ENCODE assay signal across 1 cellular context in genomic region chr2:28894470-28895188, GRCh38.
TF ChIP-seq lines count a peak whose summit lies in the region.

A gene with protein sequence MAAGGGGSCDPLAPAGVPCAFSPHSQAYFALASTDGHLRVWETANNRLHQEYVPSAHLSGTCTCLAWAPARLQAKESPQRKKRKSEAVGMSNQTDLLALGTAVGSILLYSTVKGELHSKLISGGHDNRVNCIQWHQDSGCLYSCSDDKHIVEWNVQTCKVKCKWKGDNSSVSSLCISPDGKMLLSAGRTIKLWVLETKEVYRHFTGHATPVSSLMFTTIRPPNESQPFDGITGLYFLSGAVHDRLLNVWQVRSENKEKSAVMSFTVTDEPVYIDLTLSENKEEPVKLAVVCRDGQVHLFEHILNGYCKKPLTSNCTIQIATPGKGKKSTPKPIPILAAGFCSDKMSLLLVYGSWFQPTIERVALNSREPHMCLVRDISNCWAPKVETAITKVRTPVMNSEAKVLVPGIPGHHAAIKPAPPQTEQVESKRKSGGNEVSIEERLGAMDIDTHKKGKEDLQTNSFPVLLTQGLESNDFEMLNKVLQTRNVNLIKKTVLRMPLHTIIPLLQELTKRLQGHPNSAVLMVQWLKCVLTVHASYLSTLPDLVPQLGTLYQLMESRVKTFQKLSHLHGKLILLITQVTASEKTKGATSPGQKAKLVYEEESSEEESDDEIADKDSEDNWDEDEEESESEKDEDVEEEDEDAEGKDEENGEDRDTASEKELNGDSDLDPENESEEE (plus strand): TSS chr2:28894667. CDS start chr2:28894699, 32 bp downstream.

TF ChIP-seq in K562, 482 proteins besides CTCF, POLR2A, EP300 and RAD21 (continued from another document and continues in another):
- no peak for TF ChIP-seq REST (CRISPR knock-in tag; IDR thresholded peaks at IDR 0.05; ENCODE audit: low read depth)
- TF ChIP-seq IFI16 (CRISPR knock-in tag; IDR thresholded peaks at IDR 0.05): no peak
- TF ChIP-seq SAP30 (IDR thresholded peaks at IDR 0.05; ENCODE audit: borderline replicate concordance, insufficient read depth, low read depth, low read length, poor library complexity, severe bottlenecking): peak; percentile 94
- TF ChIP-seq, protein P1, sequence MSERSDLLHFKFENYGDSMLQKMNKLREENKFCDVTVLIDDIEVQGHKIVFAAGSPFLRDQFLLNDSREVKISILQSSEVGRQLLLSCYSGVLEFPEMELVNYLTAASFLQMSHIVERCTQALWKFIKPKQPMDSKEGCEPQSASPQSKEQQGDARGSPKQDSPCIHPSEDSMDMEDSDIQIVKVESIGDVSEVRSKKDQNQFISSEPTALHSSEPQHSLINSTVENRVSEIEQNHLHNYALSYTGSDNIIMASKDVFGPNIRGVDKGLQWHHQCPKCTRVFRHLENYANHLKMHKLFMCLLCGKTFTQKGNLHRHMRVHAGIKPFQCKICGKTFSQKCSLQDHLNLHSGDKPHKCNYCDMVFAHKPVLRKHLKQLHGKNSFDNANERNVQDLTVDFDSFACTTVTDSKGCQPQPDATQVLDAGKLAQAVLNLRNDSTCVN (CRISPR knock-in tag; IDR thresholded peaks at IDR 0.05): no peak
- TF ChIP-seq ELF1 (tag; IDR thresholded peaks at IDR 0.05): peak; percentile 80
- TF ChIP-seq ZNF764 (CRISPR knock-in tag; IDR thresholded peaks at IDR 0.05; ENCODE audit: low read depth): no peak
- no peak for TF ChIP-seq ZNF707 (CRISPR knock-in tag; conservative IDR thresholded peaks at IDR 0.05)
- TF ChIP-seq IRF1 (CRISPR knock-in tag; IDR thresholded peaks at IDR 0.05; ENCODE audit: borderline replicate concordance): no peak
- no peak for TF ChIP-seq GTF2A2 (tag; IDR thresholded peaks at IDR 0.05)
- peak; percentile 100 for TF ChIP-seq ZNF384 (IDR thresholded peaks at IDR 0.05; ENCODE audit: low read depth, low read length)
- TF ChIP-seq CC2D1A (IDR thresholded peaks at IDR 0.05): no peak
- TF ChIP-seq ZNF280A (IDR thresholded peaks at IDR 0.05; ENCODE audit: low read depth, partially characterized antibody): no peak
- TF ChIP-seq ZNF449 (CRISPR knock-in tag; IDR thresholded peaks at IDR 0.05): no peak
- no peak for TF ChIP-seq DIDO1 (tag; IDR thresholded peaks at IDR 0.05; ENCODE audit: low read depth)
- TF ChIP-seq PCBP2 (IDR thresholded peaks at IDR 0.05; ENCODE audit: low read depth, low read length, poor library complexity, severe bottlenecking): no peak
- no peak for TF ChIP-seq MAFF (IDR thresholded peaks at IDR 0.05; ENCODE audit: low read length)
- no peak for TF ChIP-seq ELK3 (CRISPR knock-in tag; IDR thresholded peaks at IDR 0.05)
- TF ChIP-seq NFATC3 (IDR thresholded peaks at IDR 0.05): no peak
- TF ChIP-seq ADNP (tag; IDR thresholded peaks at IDR 0.05): no peak
- 0 out of 2 replicates have a peak, but pooled peaks have one; percentile 8 for TF ChIP-seq OTX1 (CRISPR knock-in tag; IDR thresholded peaks at IDR 0.05)
- TF ChIP-seq TAF7 (tag; IDR thresholded peaks at IDR 0.05): peak; percentile 84
- TF ChIP-seq CBX5 (IDR thresholded peaks at IDR 0.05; ENCODE audit: borderline replicate concordance, low read depth): no peak
- no peak for TF ChIP-seq SP2 (IDR thresholded peaks at IDR 0.05; ENCODE audit: extremely low read depth, low read depth, low read length, poor library complexity, severe bottlenecking)
- TF ChIP-seq HIVEP1 (CRISPR knock-in tag; IDR thresholded peaks at IDR 0.05): no peak
- no peak for TF ChIP-seq RFX5 (IDR thresholded peaks at IDR 0.05; ENCODE audit: low read depth, low read length)
- TF ChIP-seq, protein P2, sequence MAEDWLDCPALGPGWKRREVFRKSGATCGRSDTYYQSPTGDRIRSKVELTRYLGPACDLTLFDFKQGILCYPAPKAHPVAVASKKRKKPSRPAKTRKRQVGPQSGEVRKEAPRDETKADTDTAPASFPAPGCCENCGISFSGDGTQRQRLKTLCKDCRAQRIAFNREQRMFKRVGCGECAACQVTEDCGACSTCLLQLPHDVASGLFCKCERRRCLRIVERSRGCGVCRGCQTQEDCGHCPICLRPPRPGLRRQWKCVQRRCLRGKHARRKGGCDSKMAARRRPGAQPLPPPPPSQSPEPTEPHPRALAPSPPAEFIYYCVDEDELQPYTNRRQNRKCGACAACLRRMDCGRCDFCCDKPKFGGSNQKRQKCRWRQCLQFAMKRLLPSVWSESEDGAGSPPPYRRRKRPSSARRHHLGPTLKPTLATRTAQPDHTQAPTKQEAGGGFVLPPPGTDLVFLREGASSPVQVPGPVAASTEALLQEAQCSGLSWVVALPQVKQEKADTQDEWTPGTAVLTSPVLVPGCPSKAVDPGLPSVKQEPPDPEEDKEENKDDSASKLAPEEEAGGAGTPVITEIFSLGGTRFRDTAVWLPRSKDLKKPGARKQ (CRISPR knock-in tag; IDR thresholded peaks at IDR 0.05): no peak
- no peak for TF ChIP-seq ATF6 (CRISPR knock-in tag; IDR thresholded peaks at IDR 0.05)
- no peak for TF ChIP-seq NFIX (CRISPR knock-in tag; IDR thresholded peaks at IDR 0.05; ENCODE audit: low read depth)
- peak; percentile 94 for TF ChIP-seq SPI1 (IDR thresholded peaks at IDR 0.05; ENCODE audit: borderline replicate concordance, low read depth, low read length)
- peak; percentile 52 for TF ChIP-seq HNRNPLL (IDR thresholded peaks at IDR 0.05; ENCODE audit: low read depth, low read length, poor library complexity, severe bottlenecking)
- TF ChIP-seq, protein P3, sequence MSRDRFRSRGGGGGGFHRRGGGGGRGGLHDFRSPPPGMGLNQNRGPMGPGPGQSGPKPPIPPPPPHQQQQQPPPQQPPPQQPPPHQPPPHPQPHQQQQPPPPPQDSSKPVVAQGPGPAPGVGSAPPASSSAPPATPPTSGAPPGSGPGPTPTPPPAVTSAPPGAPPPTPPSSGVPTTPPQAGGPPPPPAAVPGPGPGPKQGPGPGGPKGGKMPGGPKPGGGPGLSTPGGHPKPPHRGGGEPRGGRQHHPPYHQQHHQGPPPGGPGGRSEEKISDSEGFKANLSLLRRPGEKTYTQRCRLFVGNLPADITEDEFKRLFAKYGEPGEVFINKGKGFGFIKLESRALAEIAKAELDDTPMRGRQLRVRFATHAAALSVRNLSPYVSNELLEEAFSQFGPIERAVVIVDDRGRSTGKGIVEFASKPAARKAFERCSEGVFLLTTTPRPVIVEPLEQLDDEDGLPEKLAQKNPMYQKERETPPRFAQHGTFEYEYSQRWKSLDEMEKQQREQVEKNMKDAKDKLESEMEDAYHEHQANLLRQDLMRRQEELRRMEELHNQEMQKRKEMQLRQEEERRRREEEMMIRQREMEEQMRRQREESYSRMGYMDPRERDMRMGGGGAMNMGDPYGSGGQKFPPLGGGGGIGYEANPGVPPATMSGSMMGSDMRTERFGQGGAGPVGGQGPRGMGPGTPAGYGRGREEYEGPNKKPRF (IDR thresholded peaks at IDR 0.05; ENCODE audit: low read depth, low read length): no peak
- peak; percentile 88 for TF ChIP-seq MEIS2 (IDR thresholded peaks at IDR 0.05; ENCODE audit: partially characterized antibody)
- TF ChIP-seq, protein P4, sequence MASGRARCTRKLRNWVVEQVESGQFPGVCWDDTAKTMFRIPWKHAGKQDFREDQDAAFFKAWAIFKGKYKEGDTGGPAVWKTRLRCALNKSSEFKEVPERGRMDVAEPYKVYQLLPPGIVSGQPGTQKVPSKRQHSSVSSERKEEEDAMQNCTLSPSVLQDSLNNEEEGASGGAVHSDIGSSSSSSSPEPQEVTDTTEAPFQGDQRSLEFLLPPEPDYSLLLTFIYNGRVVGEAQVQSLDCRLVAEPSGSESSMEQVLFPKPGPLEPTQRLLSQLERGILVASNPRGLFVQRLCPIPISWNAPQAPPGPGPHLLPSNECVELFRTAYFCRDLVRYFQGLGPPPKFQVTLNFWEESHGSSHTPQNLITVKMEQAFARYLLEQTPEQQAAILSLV (tag; IDR thresholded peaks at IDR 0.05): no peak
